22 cellular contexts compared by ENCODE assay signal in the genomic region with DNA sequence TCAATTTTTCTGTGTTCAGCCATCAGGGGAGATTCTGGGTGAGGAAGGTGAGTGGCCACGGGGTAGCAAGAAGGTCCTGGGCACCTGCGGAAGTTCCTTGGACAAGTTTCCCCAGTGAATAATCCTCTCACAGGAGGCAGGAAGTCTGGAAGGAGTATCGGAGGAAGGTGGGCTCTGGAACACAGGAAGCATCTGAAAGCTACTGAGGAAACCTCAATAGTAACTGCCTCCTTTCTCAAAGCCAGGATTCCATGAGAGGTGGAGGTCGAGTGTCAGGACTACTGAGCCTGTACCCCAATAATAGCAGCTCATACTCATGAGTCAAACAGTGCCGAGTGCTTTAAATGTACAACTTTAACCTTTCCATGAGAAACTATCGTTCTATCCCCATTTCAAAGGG.
DNase-seq lines count a peak whose midpoint lies in the region; ATAC-seq, FAIRE-seq and TF ChIP-seq lines count a peak whose summit lies in the region.
"Had no signal": no experiment of that assay in that cellular context is flagged by ENCODE, and none has a peak within 500 bp of the region (broad histone marks: within the 10 kb centered on the region; RNA-seq: fewer than 3 reads in every experiment).

No MANE protein-coding gene starts in this region.

- H3K9me3 ChIP-seq in left ventricle myocardium inferior (replicated peaks): no peaks in the 10 kb centered on the region
- no peaks in the 10 kb centered on the region for H3K9me3 ChIP-seq in endothelial cell of umbilical vein (replicated peaks; ENCODE audit: control insufficient read depth, insufficient read depth, low read length)
- no peaks in the 10 kb centered on the region for H3K9me3 ChIP-seq in thymus (ENCODE audit: control insufficient read depth)
- H3K9me3 ChIP-seq: gastrocnemius medialis, mucosa of descending colon, uterus had no signal

- FAIRE-seq in endothelial cell of umbilical vein (lab: Jason Lieb, UNC): no peak
- FAIRE-seq: bronchial epithelial cell, G401.6, K562 had no signal

- POLR2A ChIA-PET in activated B cell treated with CpG ODN at 0.5 μM for 24 hours (lab: Charles Lee) (interaction anchor here (0.7 to 12.5 kb wide), 6 partner anchors 11 to 145 kb away, joined by 3 to 202 read pairs (median 4); a partner anchor contains a TSS), endothelial cell of umbilical vein (lab: Charles Lee) (no interaction called here)

- no peaks in the 10 kb centered on the region for H3K27me3 Mint-ChIP-seq in activated B cell treated with CpG ODN at 0.5 μM for 24 hours

- no peaks in the 10 kb centered on the region for H3K9me1 ChIP-seq in endothelial cell of umbilical vein (replicated peaks; ENCODE audit: control insufficient read depth, extremely low read depth, insufficient read depth, low read length)

- no peak overlapping the region for H3K4me3 ChIP-seq in left ventricle myocardium inferior
- H3K4me3 ChIP-seq in endothelial cell of umbilical vein (replicated peaks in 1 of 3; ENCODE audit: insufficient read depth in 1 of 3, low read depth in 1 of 3, low read length in 3 of 3): no peak overlapping the region
- no peak overlapping the region for H3K4me3 ChIP-seq in thymus (ENCODE audit: low read length)
- H3K4me3 ChIP-seq: gastrocnemius medialis, K562, mucosa of descending colon, uterus had no signal

- peak overlapping the region; percentile 86 for H3K27ac ChIP-seq in left ventricle myocardium inferior (replicated peaks)
- no peak overlapping the region for H3K27ac ChIP-seq in endothelial cell of umbilical vein (ENCODE audit: insufficient read depth, low read depth, low read length)
- H3K27ac ChIP-seq in thymus (ENCODE audit: low read depth): peak overlapping the region; percentile 71

- peaks cover 76% of the 10 kb centered on the region for H3K36me3 Mint-ChIP-seq in activated B cell treated with CpG ODN at 0.5 μM for 24 hours (ENCODE audit: low read depth)

- no peak overlapping the region for H3K4me2 ChIP-seq in endothelial cell of umbilical vein (ENCODE audit: insufficient read depth, low read length)

- intact Hi-C loops in left ventricle myocardium inferior (cut with micrococcal nuclease): loop anchor here (10.0 kb wide), 1 partner anchor 139 kb away; a partner anchor contains a TSS
- intact Hi-C loops in Right ventricle myocardium inferior (cut with DNase I): no loop called here
- intact Hi-C loops in activated B cell treated with CpG ODN at 0.5 μM for 24 hours (cut with micrococcal nuclease): loop anchor here (10.0 kb wide), 2 partner anchors 571 to 819 kb away; no protein-coding TSS in a partner anchor
- intact Hi-C loops in endothelial cell of umbilical vein (cut with micrococcal nuclease): no loop called here

- peak overlapping the region; percentile 93 for H3K27ac Mint-ChIP-seq in activated B cell treated with CpG ODN at 0.5 μM for 24 hours

- peaks cover 13% of the 10 kb centered on the region for H3K36me3 ChIP-seq in left ventricle myocardium inferior
- peaks cover 4 to 11% of the 10 kb centered on the region in 2 experiments for H3K36me3 ChIP-seq in endothelial cell of umbilical vein (ENCODE audit: control insufficient read depth in 2 of 2, extremely low read depth in 1 of 2, insufficient read depth in 2 of 2, low read length in 2 of 2)
- peaks cover 13% of the 10 kb centered on the region for H3K36me3 ChIP-seq in thymus (ENCODE audit: control insufficient read depth, insufficient read depth)
- H3K36me3 ChIP-seq: uterus had no signal

- no peak for TF ChIP-seq POLR2A in endothelial cell of umbilical vein (IDR thresholded peaks at IDR 0.05; ENCODE audit: low read depth, low read length)

- H3K4me1 ChIP-seq in left ventricle myocardium inferior: peaks cover 77% of the 10 kb centered on the region
- H3K4me1 ChIP-seq in endothelial cell of umbilical vein (ENCODE audit: control insufficient read depth, extremely low read depth, insufficient read depth, low read length): no peaks in the 10 kb centered on the region
- peaks cover 81% of the 10 kb centered on the region for H3K4me1 ChIP-seq in thymus (ENCODE audit: control insufficient read depth, insufficient read depth, low read length)

- dilution Hi-C loops in endothelial cell of umbilical vein (cut with MboI; ENCODE audit: extremely low pct_ligation_motif_present, low sequenced_read_pairs): no loop called here

- 82% methylated on average over 6 of the region's 6 CpGs for WGBS in thymus

- H3K9ac ChIP-seq in endothelial cell of umbilical vein (replicated peaks; ENCODE audit: extremely low read depth, insufficient read depth, low read length): no peak overlapping the region

- no peak for TF ChIP-seq CTCF in left ventricle myocardium inferior (IDR thresholded peaks at IDR 0.05; ENCODE audit: borderline replicate concordance)
- TF ChIP-seq CTCF in activated B cell treated with CpG ODN at 0.5 μM for 24 hours (IDR thresholded peaks at IDR 0.05): no peak
- TF ChIP-seq CTCF in endothelial cell of umbilical vein (IDR thresholded peaks at IDR 0.05; ENCODE audit: extremely low read depth in 1 of 2, insufficient read depth in 1 of 2, low read depth in 1 of 2, low read length in 2 of 2): no peak

- CTCF ChIA-PET in activated B cell treated with CpG ODN at 0.5 μM for 24 hours (lab: Charles Lee): no interaction called here
- CTCF ChIA-PET in endothelial cell of umbilical vein (lab: Charles Lee): no interaction called here

- H3K27me3 ChIP-seq in left ventricle myocardium inferior (ENCODE audit: low read depth) (no peaks in the 10 kb centered on the region), endothelial cell of umbilical vein (ENCODE audit: control insufficient read depth in 2 of 2, insufficient read depth in 2 of 2, low read length in 2 of 2) (no peaks in the 10 kb centered on the region), thymus (ENCODE audit: control insufficient read depth, insufficient read depth) (no peaks in the 10 kb centered on the region)
- H3K27me3 ChIP-seq: gastrocnemius medialis, uterus had no signal

- ATAC-seq in Right ventricle myocardium inferior: no peak
- no peak for ATAC-seq in activated B cell treated with CpG ODN at 0.5 μM for 24 hours (ENCODE audit: low read depth)
- no peak for ATAC-seq in HG02571 (IDR thresholded peaks at IDR 0.05; ENCODE audit: unreplicated experiment)
- ATAC-seq: gastrocnemius medialis, K562, left lobe of liver, mucosa of descending colon had no signal

- peaks cover 100% of the 10 kb centered on the region for H3K4me1 Mint-ChIP-seq in activated B cell treated with CpG ODN at 0.5 μM for 24 hours

- H3K4me3 Mint-ChIP-seq in activated B cell treated with CpG ODN at 0.5 μM for 24 hours: peak overlapping the region; percentile 13
- H3K4me3 Mint-ChIP-seq: T-helper 2 cell treated with Interferon-gamma antibody and Interleukin-4, amounts not matched to agents 5 μg/mL and 100 μg/mL, for 36 hours had no signal

- no peaks in the 10 kb centered on the region for H4K20me1 ChIP-seq in endothelial cell of umbilical vein (replicated peaks; ENCODE audit: control insufficient read depth, extremely low read depth, insufficient read depth, low read length)

- peaks cover 5% of the 10 kb centered on the region for H3K9me3 Mint-ChIP-seq in activated B cell treated with CpG ODN at 0.5 μM for 24 hours

- DNase-seq in left ventricle myocardium inferior: no peak
- DNase-seq in Right ventricle myocardium inferior (ENCODE audit: missing footprints): no peak
- DNase-seq in activated B cell treated with CpG ODN at 0.5 μM for 24 hours: no peak
- peak; percentile 12 for DNase-seq in endothelial cell of umbilical vein (ENCODE audit: low read depth, low spot score)
- DNase-seq in NCI-H2196 (lab: John Stamatoyannopoulos, UW; ENCODE audit: unreplicated experiment): no peak
- DNase-seq in NCI-H82 treated with DMSO at 0.1 percent for 48 hours (lab: John Stamatoyannopoulos, UW; ENCODE audit: unreplicated experiment): no peak
- DNase-seq: activated CD4-positive, CD25-positive, alpha-beta regulatory T cell; erythroblast; gastrocnemius medialis; mucosa of descending colon; NCI-H187 treated with DMSO at 0.1 percent for 48 hours; NCI-H510A treated with DMSO at 0.1 percent for 48 hours; SHP77 treated with DMSO at 0.1 percent for 48 hours; stimulated activated CD4-positive, alpha-beta T cell treated with anti-CD3 and anti-CD28 coated beads, Interleukin-1b, Interleukin-23, amount 100 ng/mL, for 48 hours; uterus had no signal

- no peaks in the 10 kb centered on the region for H3K79me2 ChIP-seq in endothelial cell of umbilical vein (ENCODE audit: control insufficient read depth, insufficient read depth, low read length)

- no TSS peak for BruUV-seq in endothelial cell of umbilical vein (replicated peaks; lab: Mats Ljungman, UMichigan)

- no peak overlapping the region for H2AFZ ChIP-seq in endothelial cell of umbilical vein (ENCODE audit: low read depth, low read length)

TF ChIP-seq in endothelial cell of umbilical vein, 7 proteins besides CTCF, POLR2A, EP300 and RAD21:
- TF ChIP-seq MYC (IDR thresholded peaks at IDR 0.05; ENCODE audit: low read depth, low read length) (no peak), JUN (IDR thresholded peaks at IDR 0.05; ENCODE audit: borderline replicate concordance, insufficient read depth, insufficient read length, low read depth) (no peak), FOS (IDR thresholded peaks at IDR 0.05; ENCODE audit: borderline replicate concordance, insufficient read depth, low read length) (no peak), GATA2 (IDR thresholded peaks at IDR 0.05; ENCODE audit: insufficient read depth, insufficient read length, low read depth, low read length) (no peak), POLR2AphosphoS5 (IDR thresholded peaks at IDR 0.05; ENCODE audit: insufficient read depth, low read depth, low read length) (no peak), EZH2 (IDR thresholded peaks at IDR 0.05; ENCODE audit: borderline replicate concordance, low read depth, low read length, severe bottlenecking) (no peak)
- TF ChIP-seq, protein P1, sequence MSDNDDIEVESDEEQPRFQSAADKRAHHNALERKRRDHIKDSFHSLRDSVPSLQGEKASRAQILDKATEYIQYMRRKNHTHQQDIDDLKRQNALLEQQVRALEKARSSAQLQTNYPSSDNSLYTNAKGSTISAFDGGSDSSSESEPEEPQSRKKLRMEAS (IDR thresholded peaks at IDR 0.05; ENCODE audit: insufficient read depth, insufficient read length): no peak

Comparison
In these comparisons a context has a peak if more than half of its experiments do, and no peak if none do; other contexts are left out.
1. intact Hi-C loops: an anchor here in left ventricle myocardium inferior (10.0 kb wide) and activated B cell treated with CpG ODN at 0.5 μM for 24 hours (10.0 kb wide); none called in Right ventricle myocardium inferior and endothelial cell of umbilical vein.